In genomic region chr16:14202697-14203096, GRCh38 we compare ENCODE assay signal across 1 cellular context.
TF ChIP-seq lines count a peak whose summit lies in the region.

No MANE protein-coding gene starts in this region.

TF ChIP-seq in HepG2, 621 proteins besides CTCF, POLR2A, EP300 and RAD21 (continued from another document):
- TF ChIP-seq PAXIP1 (CRISPR knock-in tag; conservative IDR thresholded peaks at IDR 0.05) (peak; percentile 27), MIXL1 (CRISPR knock-in tag; IDR thresholded peaks at IDR 0.05) (0 out of 2 replicates have a peak, but pooled peaks have one; percentile 16), FOXP1 (IDR thresholded peaks at IDR 0.05) (no peak), FOXP1 (CRISPR knock-in tag; IDR thresholded peaks at IDR 0.05) (peak; percentile 50; the same call in 1 of the 2 replicates), AHDC1 (CRISPR knock-in tag; IDR thresholded peaks at IDR 0.05; ENCODE audit: borderline replicate concordance) (peak; percentile 53; the same call in 1 of the 2 replicates), MYNN (CRISPR knock-in tag; IDR thresholded peaks at IDR 0.05; ENCODE audit: low read depth) (no peak)
